9 cellular contexts compared by ENCODE assay signal in the genomic region with DNA sequence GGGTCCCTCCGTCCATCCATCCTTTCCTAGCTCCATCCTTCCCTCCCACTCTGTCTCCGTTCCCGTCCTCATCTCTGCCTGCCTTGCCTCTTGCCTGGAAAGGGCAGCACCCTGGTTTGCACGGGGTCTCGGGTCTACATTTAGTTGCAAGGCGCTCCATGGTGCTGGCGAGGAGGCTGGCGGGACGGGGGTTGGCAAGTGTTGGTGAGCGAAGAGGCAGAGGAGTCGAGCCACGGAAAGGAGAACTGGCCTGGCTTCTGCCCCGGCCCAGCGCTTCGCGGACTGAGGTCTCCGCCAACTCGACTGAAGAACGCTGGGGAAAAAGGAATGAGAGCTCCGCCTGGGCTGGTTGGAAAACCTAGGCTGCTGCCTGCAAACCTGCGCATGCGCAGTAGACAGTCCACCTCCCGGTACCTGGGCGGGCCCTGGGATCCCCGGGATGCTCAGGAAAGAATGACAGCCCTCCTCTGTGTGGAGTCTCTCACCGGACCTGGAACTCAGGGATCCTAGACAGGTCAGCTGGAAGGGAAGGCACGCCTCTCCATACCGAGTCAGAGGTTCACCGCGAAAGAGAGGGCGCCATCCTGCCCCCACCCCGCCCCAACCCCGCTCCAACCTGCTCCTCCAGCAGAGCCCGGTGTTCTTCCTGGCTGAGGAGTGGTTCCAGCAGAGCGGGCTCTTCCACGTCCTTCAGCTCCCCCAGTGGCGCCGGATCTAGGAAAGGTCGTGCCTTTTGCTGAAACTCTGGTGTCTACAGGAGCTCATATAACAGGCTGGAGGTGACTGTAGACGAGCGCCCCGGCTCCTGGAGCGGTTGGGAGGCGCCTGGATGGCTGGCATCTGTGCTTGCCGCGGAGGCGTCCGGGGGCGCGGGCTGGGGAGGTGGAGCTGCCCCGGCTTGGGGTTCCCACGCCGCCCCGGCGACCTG. TPM values are rescaled to one million over a fixed set of nuclear protein-coding genes. Genes with fewer than 3 reads are reported as not detected.
DNase-seq lines count a peak whose midpoint lies in the region; ATAC-seq and TF ChIP-seq lines count a peak whose summit lies in the region.
"Had no signal": no experiment of that assay in that cellular context is flagged by ENCODE, and none has a peak within 500 bp of the region (broad histone marks: within the 10 kb centered on the region; RNA-seq: fewer than 3 reads in every experiment).

No MANE protein-coding gene starts in this region.

- DNase-seq in activated naive CD4-positive, alpha-beta T cell treated with Interleukin-2 at 50 U/mL for 16 hours, result peak; percentile 13
- no peak for DNase-seq in activated naive CD4-positive, alpha-beta T cell (lab: John Stamatoyannopoulos, UW)
- DNase-seq in body of pancreas (peak; percentile 62 to 80 (median 71)), islet precursor cell (peak; percentile 77), upper lobe of left lung (peak; percentile 41 to 73), hippocampal formation (lab: John Stamatoyannopoulos, UW) (no peak), NCI-H2196 treated with DMSO at 0.1 percent for 48 hours (lab: John Stamatoyannopoulos, UW; ENCODE audit: unreplicated experiment) (no peak)
- no peak for DNase-seq in NK-92 treated with Interleukin-12 subunit alpha and Interleukin-12 subunit beta, amount 100 ng/mL, for 24 hours (lab: John Stamatoyannopoulos, UW)

- H3K27me3 ChIP-seq in body of pancreas, result peaks cover 0 to 17% of the 10 kb centered on the region in 2 donors
- peaks cover 0 to 40% (median 24%) of the 10 kb centered on the region in 4 donors for H3K27me3 ChIP-seq in upper lobe of left lung

- H3K9me3 ChIP-seq in body of pancreas, result no peaks in the 10 kb centered on the region
- H3K9me3 ChIP-seq in upper lobe of left lung, result no peaks in the 10 kb centered on the region

- intact Hi-C loops in body of pancreas (cut with DNase I), result no loop called here

- no peak overlapping the region for H3K27ac ChIP-seq in body of pancreas
- no peak overlapping the region for H3K27ac ChIP-seq in upper lobe of left lung

- ATAC-seq in body of pancreas (peak; percentile 64), upper lobe of left lung (ENCODE audit: low FRiP score in 2 of 2) (no peak)

- H3K36me3 ChIP-seq in body of pancreas (replicated peaks in 1 of 2; ENCODE audit: insufficient read depth in 1 of 2, low read depth in 2 of 2), result no peaks in the 10 kb centered on the region
- no peaks in the 10 kb centered on the region for H3K36me3 ChIP-seq in upper lobe of left lung

- TF ChIP-seq CTCF in body of pancreas (IDR thresholded peaks at IDR 0.05) (no peak), upper lobe of left lung (IDR thresholded peaks at IDR 0.05) (no peak)

- H3K4me3 ChIP-seq in body of pancreas (no peak overlapping the region), upper lobe of left lung (peak overlapping the region in 2 of 4 donors; percentile 13 to 24)

- WGBS in body of pancreas, 2 donors, result 2 to 6% methylated on average over 17 to 44 of the region's 55 CpGs
- WGBS in upper lobe of left lung, 2 donors, result 1 to 4% methylated on average over 27 to 44 of the region's 55 CpGs

- no peak for TF ChIP-seq POLR2A in body of pancreas (IDR thresholded peaks at IDR 0.05)
- no peak for TF ChIP-seq POLR2A in upper lobe of left lung (IDR thresholded peaks at IDR 0.05)

- TF ChIP-seq EP300 in upper lobe of left lung (IDR thresholded peaks at IDR 0.05), result no peak

- peaks cover 28% of the 10 kb centered on the region for H3K4me1 ChIP-seq in body of pancreas
- H3K4me1 ChIP-seq in upper lobe of left lung, result peaks cover 10 to 34% (median 13%) of the 10 kb centered on the region in 4 donors

RNA-seq across cellular contexts. Expression of gene FRG2, which starts 6.0 kb away (rescaled TPM):
- total RNA-seq in body of pancreas (not detected), upper lobe of left lung (not detected)

RNA-seq across cellular contexts. Expression of gene DBET, which starts 43.2 kb away (rescaled TPM):
- total RNA-seq in body of pancreas (not detected), upper lobe of left lung (not detected)
- total RNA-seq: SK-MEL-5 had no signal

Comparison
In these comparisons a context has a peak if more than half of its experiments do, and no peak if none do; other contexts are left out.
1. DNase-seq: peak in activated naive CD4-positive, alpha-beta T cell treated with Interleukin-2 at 50 U/mL for 16 hours (single experiment), body of pancreas (4 of 4), islet precursor cell (single experiment) and upper lobe of left lung (2 of 2); none in activated naive CD4-positive, alpha-beta T cell (0 of 4), hippocampal formation (0 of 2), NK-92 treated with Interleukin-12 subunit alpha and Interleukin-12 subunit beta, amount 100 ng/mL, for 24 hours (single experiment) and NCI-H2196 treated with DMSO at 0.1 percent for 48 hours (single experiment).